1 cellular context compared by ENCODE assay signal in genomic region chr13:41284512-41285288, GRCh38.
TF ChIP-seq lines count a peak whose summit lies in the region.

No MANE protein-coding gene starts in this region.

TF ChIP-seq in HepG2, 621 proteins besides CTCF, POLR2A, EP300 and RAD21 (continued from another document):
- TF ChIP-seq, protein P1, sequence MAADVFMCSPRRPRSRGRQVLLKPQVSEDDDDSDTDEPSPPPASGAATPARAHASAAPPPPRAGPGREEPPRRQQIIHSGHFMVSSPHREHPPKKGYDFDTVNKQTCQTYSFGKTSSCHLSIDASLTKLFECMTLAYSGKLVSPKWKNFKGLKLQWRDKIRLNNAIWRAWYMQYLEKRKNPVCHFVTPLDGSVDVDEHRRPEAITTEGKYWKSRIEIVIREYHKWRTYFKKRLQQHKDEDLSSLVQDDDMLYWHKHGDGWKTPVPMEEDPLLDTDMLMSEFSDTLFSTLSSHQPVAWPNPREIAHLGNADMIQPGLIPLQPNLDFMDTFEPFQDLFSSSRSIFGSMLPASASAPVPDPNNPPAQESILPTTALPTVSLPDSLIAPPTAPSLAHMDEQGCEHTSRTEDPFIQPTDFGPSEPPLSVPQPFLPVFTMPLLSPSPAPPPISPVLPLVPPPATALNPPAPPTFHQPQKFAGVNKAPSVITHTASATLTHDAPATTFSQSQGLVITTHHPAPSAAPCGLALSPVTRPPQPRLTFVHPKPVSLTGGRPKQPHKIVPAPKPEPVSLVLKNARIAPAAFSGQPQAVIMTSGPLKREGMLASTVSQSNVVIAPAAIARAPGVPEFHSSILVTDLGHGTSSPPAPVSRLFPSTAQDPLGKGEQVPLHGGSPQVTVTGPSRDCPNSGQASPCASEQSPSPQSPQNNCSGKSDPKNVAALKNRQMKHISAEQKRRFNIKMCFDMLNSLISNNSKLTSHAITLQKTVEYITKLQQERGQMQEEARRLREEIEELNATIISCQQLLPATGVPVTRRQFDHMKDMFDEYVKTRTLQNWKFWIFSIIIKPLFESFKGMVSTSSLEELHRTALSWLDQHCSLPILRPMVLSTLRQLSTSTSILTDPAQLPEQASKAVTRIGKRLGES (CRISPR knock-in tag; IDR thresholded peaks at IDR 0.05; ENCODE audit: borderline replicate concordance): no peak
- TF ChIP-seq ZNF225 (CRISPR knock-in tag; IDR thresholded peaks at IDR 0.05) (no peak), ZNF549 (CRISPR knock-in tag; IDR thresholded peaks at IDR 0.05) (no peak), FOXA3 (CRISPR knock-in tag; IDR thresholded peaks at IDR 0.05) (0 out of 2 replicates have a peak, but pooled peaks have one; percentile 20), RARA (CRISPR knock-in tag; IDR thresholded peaks at IDR 0.05) (peak; percentile 85), ZNF263 (CRISPR knock-in tag; IDR thresholded peaks at IDR 0.05) (no peak), BHLHE40 (IDR thresholded peaks at IDR 0.05; ENCODE audit: low read length) (peak; percentile 55; the same call in 1 of the 2 replicates), NR2F6 (IDR thresholded peaks at IDR 0.05) (no peak), NR2F6 (CRISPR knock-in tag; IDR thresholded peaks at IDR 0.05) (0 out of 2 replicates have a peak, but pooled peaks have one; percentile 15), ZNF24 (IDR thresholded peaks at IDR 0.05) (peak; percentile 69), BCL6 (CRISPR knock-in tag; IDR thresholded peaks at IDR 0.05) (0 out of 2 replicates have a peak, but pooled peaks have one; percentile 4), FOSL2 (CRISPR knock-in tag; IDR thresholded peaks at IDR 0.05) (peak; percentile 82), SOX6 (IDR thresholded peaks at IDR 0.05) (no peak), SOX6 (CRISPR knock-in tag; IDR thresholded peaks at IDR 0.05) (peak; percentile 23; the same call in 1 of the 2 replicates), CEBPB (IDR thresholded peaks at IDR 0.05; ENCODE audit: borderline replicate concordance, low read depth, low read length) (peak; percentile 84), NFIB (CRISPR knock-in tag; IDR thresholded peaks at IDR 0.05; ENCODE audit: borderline replicate concordance) (no peak), SOX5 (CRISPR knock-in tag; IDR thresholded peaks at IDR 0.05; ENCODE audit: borderline replicate concordance) (peak; percentile 12; the same call in 1 of the 2 replicates), SAP130 (CRISPR knock-in tag; IDR thresholded peaks at IDR 0.05; ENCODE audit: low read depth) (0 out of 2 replicates have a peak, but pooled peaks have one; percentile 15), RXRA (CRISPR knock-in tag; IDR thresholded peaks at IDR 0.05) (peak; percentile 18; the same call in 1 of the 2 replicates), SOX13 (IDR thresholded peaks at IDR 0.05) (no peak), SOX13 (CRISPR knock-in tag; conservative IDR thresholded peaks at IDR 0.05 in 1 of 2, IDR thresholded peaks at IDR 0.05 in 1 of 2) (no peak; a peak in 1 of 4 replicates), HDAC1 (CRISPR knock-in tag; IDR thresholded peaks at IDR 0.05) (0 out of 2 replicates have a peak, but pooled peaks have one; percentile 15), ARID5B (CRISPR knock-in tag; IDR thresholded peaks at IDR 0.05) (peak; percentile 50; the same call in 1 of the 2 replicates), ZSCAN29 (CRISPR knock-in tag; conservative IDR thresholded peaks at IDR 0.05) (no peak), NR2F1 (CRISPR knock-in tag; IDR thresholded peaks at IDR 0.05) (peak in 1 of 2 experiments; percentile 68; a peak in 2 of 4 replicates), CEBPG (CRISPR knock-in tag; IDR thresholded peaks at IDR 0.05) (0 out of 2 replicates have a peak, but pooled peaks have one; percentile 16), HMG20A (CRISPR knock-in tag; IDR thresholded peaks at IDR 0.05; ENCODE audit: borderline replicate concordance) (peak; percentile 24; the same call in 1 of the 2 replicates), ZBTB1 (CRISPR knock-in tag; IDR thresholded peaks at IDR 0.05; ENCODE audit: borderline replicate concordance) (no peak), FOXP1 (IDR thresholded peaks at IDR 0.05) (no peak), FOXP1 (CRISPR knock-in tag; IDR thresholded peaks at IDR 0.05) (peak; percentile 36; the same call in 1 of the 2 replicates)
- TF ChIP-seq, protein P2, sequence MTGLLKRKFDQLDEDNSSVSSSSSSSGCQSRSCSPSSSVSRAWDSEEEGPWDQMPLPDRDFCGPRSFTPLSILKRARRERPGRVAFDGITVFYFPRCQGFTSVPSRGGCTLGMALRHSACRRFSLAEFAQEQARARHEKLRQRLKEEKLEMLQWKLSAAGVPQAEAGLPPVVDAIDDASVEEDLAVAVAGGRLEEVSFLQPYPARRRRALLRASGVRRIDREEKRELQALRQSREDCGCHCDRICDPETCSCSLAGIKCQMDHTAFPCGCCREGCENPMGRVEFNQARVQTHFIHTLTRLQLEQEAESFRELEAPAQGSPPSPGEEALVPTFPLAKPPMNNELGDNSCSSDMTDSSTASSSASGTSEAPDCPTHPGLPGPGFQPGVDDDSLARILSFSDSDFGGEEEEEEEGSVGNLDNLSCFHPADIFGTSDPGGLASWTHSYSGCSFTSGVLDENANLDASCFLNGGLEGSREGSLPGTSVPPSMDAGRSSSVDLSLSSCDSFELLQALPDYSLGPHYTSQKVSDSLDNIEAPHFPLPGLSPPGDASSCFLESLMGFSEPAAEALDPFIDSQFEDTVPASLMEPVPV (CRISPR knock-in tag; IDR thresholded peaks at IDR 0.05): no peak
- TF ChIP-seq, protein P3, sequence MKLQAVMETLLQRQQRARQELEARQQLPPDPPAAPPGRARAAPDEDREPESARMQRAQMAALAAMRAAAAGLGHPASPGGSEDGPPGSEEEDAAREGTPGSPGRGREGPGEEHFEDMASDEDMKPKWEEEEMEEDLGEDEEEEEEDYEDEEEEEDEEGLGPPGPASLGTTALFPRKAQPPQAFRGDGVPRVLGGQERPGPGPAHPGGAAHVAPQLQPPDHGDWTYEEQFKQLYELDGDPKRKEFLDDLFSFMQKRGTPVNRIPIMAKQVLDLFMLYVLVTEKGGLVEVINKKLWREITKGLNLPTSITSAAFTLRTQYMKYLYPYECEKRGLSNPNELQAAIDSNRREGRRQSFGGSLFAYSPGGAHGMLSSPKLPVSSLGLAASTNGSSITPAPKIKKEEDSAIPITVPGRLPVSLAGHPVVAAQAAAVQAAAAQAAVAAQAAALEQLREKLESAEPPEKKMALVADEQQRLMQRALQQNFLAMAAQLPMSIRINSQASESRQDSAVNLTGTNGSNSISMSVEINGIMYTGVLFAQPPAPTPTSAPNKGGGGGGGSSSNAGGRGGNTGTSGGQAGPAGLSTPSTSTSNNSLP (IDR thresholded peaks at IDR 0.05; ENCODE audit: low read depth, low read length): peak; percentile 62; the same call in 1 of the 2 replicates
- TF ChIP-seq, protein P4, sequence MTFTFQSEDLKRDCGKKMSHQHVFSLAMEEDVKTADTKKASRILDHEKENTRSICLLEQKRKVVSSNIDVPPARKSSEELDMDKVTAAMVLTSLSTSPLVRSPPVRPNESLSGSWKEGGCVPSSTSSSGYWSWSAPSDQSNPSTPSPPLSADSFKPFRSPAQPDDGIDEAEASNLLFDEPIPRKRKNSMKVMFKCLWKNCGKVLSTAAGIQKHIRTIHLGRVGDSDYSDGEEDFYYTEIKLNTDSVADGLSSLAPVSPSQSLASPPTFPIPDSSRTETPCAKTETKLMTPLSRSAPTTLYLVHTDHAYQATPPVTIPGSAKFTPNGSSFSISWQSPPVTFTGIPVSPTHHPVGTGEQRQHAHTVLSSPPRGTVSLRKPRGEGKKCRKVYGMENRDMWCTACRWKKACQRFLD (CRISPR knock-in tag; IDR thresholded peaks at IDR 0.05; ENCODE audit: borderline replicate concordance): no peak
